In genomic region chr3:188901126-188901525, GRCh38 we compare ENCODE assay signal across 15 cellular contexts.
DNase-seq lines count a peak whose midpoint lies in the region; ATAC-seq, FAIRE-seq and TF ChIP-seq lines count a peak whose summit lies in the region.
"Had no signal": no experiment of that assay in that cellular context is flagged by ENCODE, and none has a peak within 500 bp of the region (broad histone marks: within the 10 kb centered on the region; RNA-seq: fewer than 3 reads in every experiment).

No MANE protein-coding gene starts in this region.

- H3K4me3 ChIP-seq in bronchial epithelial cell (ENCODE audit: low read depth, low read length) (no peak overlapping the region), right cardiac atrium (ENCODE audit: low read length) (no peak overlapping the region), smooth muscle cell (no peak overlapping the region)
- H3K4me3 ChIP-seq: BLaER1 treated with 17β-estradiol and CSF1 and Interleukin-3, amounts not matched to agents 10 nM and 100 nM had no signal

- FAIRE-seq in bronchial epithelial cell (lab: Jason Lieb, UNC) = no peak

- H3K36me3 Mint-ChIP-seq in activated CD4-positive, alpha-beta T cell treated with anti-CD3 and anti-CD28 coated beads for 36 hours (ENCODE audit: low read depth) = no peaks in the 10 kb centered on the region
- H3K36me3 Mint-ChIP-seq: stimulated activated effector memory CD8-positive, alpha-beta T cell treated with anti-CD3 and anti-CD28 coated beads, Interleukin-12 subunit alpha, Interleukin-12 subunit beta, amount 100 ng/mL, for 72 hours had no signal

- H3K9me3 ChIP-seq in right cardiac atrium (ENCODE audit: control insufficient read depth, low read length) = no peaks in the 10 kb centered on the region
- H3K9me3 ChIP-seq in smooth muscle cell (replicated peaks; ENCODE audit: low read depth) = no peaks in the 10 kb centered on the region

- ATAC-seq in right cardiac atrium = peak; percentile 25 to 75
- ATAC-seq in activated CD4-positive, alpha-beta T cell treated with anti-CD3 and anti-CD28 coated beads for 36 hours = no peak
- no peak for ATAC-seq in GM21723 (IDR thresholded peaks at IDR 0.05; ENCODE audit: unreplicated experiment)

- intact Hi-C loops in right cardiac atrium (cut with DNase I) = no loop called here
- intact Hi-C loops in activated CD4-positive, alpha-beta T cell treated with anti-CD3 and anti-CD28 coated beads for 36 hours (cut with DNase I, micrococcal nuclease) = no loop called here

- H3K36me3 ChIP-seq in bronchial epithelial cell (ENCODE audit: control insufficient read depth, insufficient read depth, low read length) = no peaks in the 10 kb centered on the region
- no peaks in the 10 kb centered on the region for H3K36me3 ChIP-seq in smooth muscle cell (ENCODE audit: low read depth)
- H3K36me3 ChIP-seq: BLaER1 treated with 17β-estradiol and CSF1 and Interleukin-3, amounts not matched to agents 10 nM and 100 nM had no signal

- H3F3A ChIP-seq in smooth muscle cell (ENCODE audit: low read depth) = no peaks in the 10 kb centered on the region

- POLR2A ChIA-PET in activated CD4-positive, alpha-beta T cell treated with anti-CD3 and anti-CD28 coated beads for 36 hours (lab: Charles Lee) = no interaction called here

- no peak overlapping the region for H3K9ac ChIP-seq in smooth muscle cell (ENCODE audit: low read depth)

- H3K27ac ChIP-seq in right cardiac atrium (ENCODE audit: low read length) = peak overlapping the region; percentile 51
- peak overlapping the region; percentile 79 for H3K27ac ChIP-seq in smooth muscle cell (ENCODE audit: low read depth)

- peaks cover 8% of the 10 kb centered on the region for H3K4me1 Mint-ChIP-seq in activated CD4-positive, alpha-beta T cell treated with anti-CD3 and anti-CD28 coated beads for 36 hours
- H3K4me1 Mint-ChIP-seq: activated B cell treated with CpG ODN at 0.5 μM for 24 hours; IgD-negative memory B cell; stimulated activated effector memory CD8-positive, alpha-beta T cell treated with anti-CD3 and anti-CD28 coated beads, Interleukin-12 subunit alpha, Interleukin-12 subunit beta, amount 100 ng/mL, for 72 hours had no signal

- CTCF ChIA-PET in activated CD4-positive, alpha-beta T cell treated with anti-CD3 and anti-CD28 coated beads for 36 hours (lab: Charles Lee) = interaction anchor here (0.9 kb wide), 1 partner anchor 112 kb away, joined by 3 read pairs; no protein-coding TSS in a partner anchor

- H3K4me1 ChIP-seq in right cardiac atrium (ENCODE audit: control insufficient read depth, insufficient read depth, low read length) (peaks cover 8% of the 10 kb centered on the region), smooth muscle cell (ENCODE audit: low read depth) (peaks cover 14% of the 10 kb centered on the region)

- 31% methylated on average over 6 of the region's 6 CpGs for WGBS in right cardiac atrium
- 41% methylated on average over 6 of the region's 6 CpGs for WGBS in smooth muscle cell (ENCODE audit: low lambda C conversion rate)

- peak; percentile 27 for DNase-seq in GM03348 (ENCODE audit: low spot score)
- peak; percentile 48 for DNase-seq in bronchial epithelial cell (ENCODE audit: low read depth)
- peak in 1 of 3 donors; percentile 47 for DNase-seq in right cardiac atrium
- DNase-seq in smooth muscle cell (lab: John Stamatoyannopoulos, UW; ENCODE audit: unreplicated experiment) = no peak
- no peak for DNase-seq in activated CD4-positive, alpha-beta T cell treated with anti-CD3 and anti-CD28 coated beads for 36 hours
- no peak for DNase-seq in stimulated activated CD4-positive, alpha-beta T cell treated with anti-CD3 and anti-CD28 coated beads, Interleukin-1b, Interleukin-23, amount 100 ng/mL, for 48 hours
- DNase-seq in NCI-H774 (lab: John Stamatoyannopoulos, UW) = no peak
- DNase-seq: activated B cell treated with CpG ODN at 0.5 μM for 24 hours; hippocampal formation; NCI-H2171 treated with DMSO at 0.1 percent for 48 hours; stimulated activated CD4-positive, alpha-beta T cell treated with anti-CD3 and anti-CD28 coated beads, Interleukin-15, amount 100 ng/mL, for 24 hours had no signal

- H3K27me3 ChIP-seq in bronchial epithelial cell (ENCODE audit: control insufficient read depth, insufficient read depth, low read length) = no peaks in the 10 kb centered on the region
- H3K27me3 ChIP-seq in right cardiac atrium (ENCODE audit: control insufficient read depth, insufficient read depth) = no peaks in the 10 kb centered on the region
- no peaks in the 10 kb centered on the region for H3K27me3 ChIP-seq in smooth muscle cell (ENCODE audit: low read depth)
- H3K27me3 ChIP-seq: BLaER1 treated with 17β-estradiol and CSF1 and Interleukin-3, amounts not matched to agents 10 nM and 100 nM had no signal

- TF ChIP-seq CTCF in bronchial epithelial cell (IDR thresholded peaks at IDR 0.05; ENCODE audit: insufficient read depth, low read length, severe bottlenecking) (no peak), smooth muscle cell (IDR thresholded peaks at IDR 0.05; ENCODE audit: borderline replicate concordance, insufficient read depth, poor library complexity, severe bottlenecking) (no peak)

- H2AFZ ChIP-seq in smooth muscle cell (ENCODE audit: low read depth) = no peak overlapping the region

- no peak overlapping the region for H3K27ac Mint-ChIP-seq in activated CD4-positive, alpha-beta T cell treated with anti-CD3 and anti-CD28 coated beads for 36 hours
- H3K27ac Mint-ChIP-seq: activated B cell treated with CpG ODN at 0.5 μM for 24 hours; IgD-negative memory B cell; stimulated activated effector memory CD8-positive, alpha-beta T cell treated with anti-CD3 and anti-CD28 coated beads, Interleukin-12 subunit alpha, Interleukin-12 subunit beta, amount 100 ng/mL, for 72 hours had no signal

- no peaks in the 10 kb centered on the region for H3K27me3 Mint-ChIP-seq in activated CD4-positive, alpha-beta T cell treated with anti-CD3 and anti-CD28 coated beads for 36 hours
- H3K27me3 Mint-ChIP-seq: activated B cell treated with CpG ODN at 0.5 μM for 24 hours, IgD-negative memory B cell had no signal

- no peaks in the 10 kb centered on the region for H3K9me3 Mint-ChIP-seq in activated CD4-positive, alpha-beta T cell treated with anti-CD3 and anti-CD28 coated beads for 36 hours (ENCODE audit: low read depth)
- H3K9me3 Mint-ChIP-seq: activated B cell treated with CpG ODN at 0.5 μM for 24 hours; IgD-negative memory B cell; stimulated activated effector memory CD8-positive, alpha-beta T cell treated with anti-CD3 and anti-CD28 coated beads, Interleukin-12 subunit alpha, Interleukin-12 subunit beta, amount 100 ng/mL, for 72 hours had no signal

- H4K20me1 ChIP-seq in smooth muscle cell (ENCODE audit: low read depth) = no peaks in the 10 kb centered on the region
- H4K20me1 ChIP-seq: BLaER1 treated with 17β-estradiol and CSF1 and Interleukin-3, amounts not matched to agents 10 nM and 100 nM had no signal

- H3K4me3 Mint-ChIP-seq in activated CD4-positive, alpha-beta T cell treated with anti-CD3 and anti-CD28 coated beads for 36 hours = no peak overlapping the region
- H3K4me3 Mint-ChIP-seq: activated B cell treated with CpG ODN at 0.5 μM for 24 hours; IgD-negative memory B cell; stimulated activated effector memory CD8-positive, alpha-beta T cell treated with anti-CD3 and anti-CD28 coated beads, Interleukin-12 subunit alpha, Interleukin-12 subunit beta, amount 100 ng/mL, for 72 hours had no signal

- peak overlapping the region; percentile 24 for H3K4me2 ChIP-seq in smooth muscle cell

- no peaks in the 10 kb centered on the region for H3K79me2 ChIP-seq in smooth muscle cell (ENCODE audit: low read depth)

Comparison
In these comparisons a context has a peak if more than half of its experiments do, and no peak if none do; other contexts are left out.
1. DNase-seq: peak in GM03348 (single experiment) and bronchial epithelial cell (single experiment); none in smooth muscle cell (single experiment), activated CD4-positive, alpha-beta T cell treated with anti-CD3 and anti-CD28 coated beads for 36 hours (single experiment), stimulated activated CD4-positive, alpha-beta T cell treated with anti-CD3 and anti-CD28 coated beads, Interleukin-1b, Interleukin-23, amount 100 ng/mL, for 48 hours (single experiment) and NCI-H774 (single experiment).
2. ATAC-seq: peak in right cardiac atrium (2 of 2); none in activated CD4-positive, alpha-beta T cell treated with anti-CD3 and anti-CD28 coated beads for 36 hours (single experiment) and GM21723 (single experiment).